Comparison of ENCODE assay signal across 13 cellular contexts in genomic region chrX:49059209-49060191, GRCh38. TPM values are rescaled to one million over a fixed set of nuclear protein-coding genes. Genes with fewer than 3 reads are reported as not detected.
A peak's percentile ranks its signal among the peaks of the same experiment; 100 is the strongest.
DNase-seq lines count a peak whose midpoint lies in the region; ATAC-seq and TF ChIP-seq lines count a peak whose summit lies in the region.
"Had no signal": no experiment of that assay in that cellular context is flagged by ENCODE, and none has a peak within 500 bp of the region (broad histone marks: within the 10 kb centered on the region; RNA-seq: fewer than 3 reads in every experiment).

No MANE protein-coding gene starts in this region.

- H3K4me1 ChIP-seq in HUES48 (ENCODE audit: control insufficient read depth, insufficient read depth, low read length) (no peaks in the 10 kb centered on the region), osteoblast (ENCODE audit: insufficient read depth, low read length) (no peaks in the 10 kb centered on the region)

- H3K9me3 ChIP-seq in HUES48 (ENCODE audit: control insufficient read depth, insufficient read depth, low read length) = peaks cover 37% of the 10 kb centered on the region
- no peaks in the 10 kb centered on the region for H3K9me3 ChIP-seq in osteoblast (ENCODE audit: low read depth, low read length)
- H3K9me3 ChIP-seq: BLaER1, thoracic aorta had no signal

- H3K4me3 Mint-ChIP-seq in activated T-cell treated with anti-CD3 and anti-CD28 coated beads, Interleukin-2, amount 50 U/mL, for 4 hours = no peak overlapping the region
- H3K4me3 Mint-ChIP-seq: naive B cell had no signal

- peaks cover 6% of the 10 kb centered on the region; the same call in 1 of the 2 replicates for H3K36me3 ChIP-seq in HUES48 (ENCODE audit: control insufficient read depth, insufficient read depth, low read length)
- H3K36me3 ChIP-seq in osteoblast (ENCODE audit: insufficient read depth, low read length) = no peaks in the 10 kb centered on the region
- H3K36me3 ChIP-seq: thoracic aorta had no signal

- H4K20me1 ChIP-seq in osteoblast (ENCODE audit: insufficient read depth, low read length) = no peaks in the 10 kb centered on the region

- DNase-seq in epithelial cell of proximal tubule (ENCODE audit: low read depth) = no peak
- DNase-seq in osteoblast (ENCODE audit: insufficient read length, low spot score, missing footprints) = peak; percentile 73
- no peak for DNase-seq in activated T-cell treated with anti-CD3 and anti-CD28 coated beads, Interleukin-2, amount 50 U/mL, for 4 hours
- no peak for DNase-seq in NCI-H524 treated with DMSO at 0.1 percent for 48 hours (lab: John Stamatoyannopoulos, UW)
- DNase-seq: foreskin fibroblast; IMR-90; naive B cell; NCI-H345; stimulated activated CD4-positive, alpha-beta T cell treated with anti-CD3 and anti-CD28 coated beads, Interleukin-2, amount 100 ng/mL, for 48 hours had no signal

- H3K36me3 Mint-ChIP-seq in activated T-cell treated with anti-CD3 and anti-CD28 coated beads, Interleukin-2, amount 50 U/mL, for 4 hours (ENCODE audit: insufficient read depth) = no peaks in the 10 kb centered on the region
- H3K36me3 Mint-ChIP-seq: naive B cell had no signal

- no peak for TF ChIP-seq CTCF in epithelial cell of proximal tubule (conservative IDR thresholded peaks at IDR 0.05; ENCODE audit: low read depth, low read length)
- no peak for TF ChIP-seq CTCF in osteoblast (IDR thresholded peaks at IDR 0.05; ENCODE audit: extremely low read depth, low read depth, low read length)

- no peak overlapping the region for H3K4me2 ChIP-seq in osteoblast (ENCODE audit: insufficient read depth, low read length)
- H3K4me2 ChIP-seq: BLaER1 had no signal

- no peaks in the 10 kb centered on the region for H3K27me3 Mint-ChIP-seq in activated T-cell treated with anti-CD3 and anti-CD28 coated beads, Interleukin-2, amount 50 U/mL, for 4 hours (ENCODE audit: low read depth)
- H3K27me3 Mint-ChIP-seq: naive B cell had no signal

- H3K79me2 ChIP-seq in osteoblast (ENCODE audit: insufficient read depth, low read length) = no peaks in the 10 kb centered on the region

- peak overlapping the region; percentile 60 for H3K4me3 ChIP-seq in HUES48 (ENCODE audit: low read depth, low read length)
- H3K4me3 ChIP-seq in epithelial cell of proximal tubule (ENCODE audit: low read depth, low read length) = peak overlapping the region; percentile 73
- no peak overlapping the region for H3K4me3 ChIP-seq in osteoblast (ENCODE audit: insufficient read depth, low read length)
- H3K4me3 ChIP-seq: BLaER1, thoracic aorta had no signal

- H3K27me3 ChIP-seq in HUES48 (ENCODE audit: control insufficient read depth, insufficient read depth, low read length) (no peaks in the 10 kb centered on the region), osteoblast (ENCODE audit: insufficient read depth, low read length) (no peaks in the 10 kb centered on the region)

- H3K9ac ChIP-seq in HUES48 (ENCODE audit: low read depth, low read length) = no peak overlapping the region
- H3K9ac ChIP-seq: BLaER1 had no signal

- peak overlapping the region; percentile 65 for H3K27ac ChIP-seq in HUES48 (ENCODE audit: low read depth, low read length)
- no peak overlapping the region for H3K27ac ChIP-seq in osteoblast (ENCODE audit: low read depth, low read length)
- H3K27ac ChIP-seq: BLaER1, thoracic aorta had no signal

- no peak overlapping the region for H2AFZ ChIP-seq in osteoblast (ENCODE audit: low read length)

- H3K9me3 Mint-ChIP-seq in activated T-cell treated with anti-CD3 and anti-CD28 coated beads, Interleukin-2, amount 50 U/mL, for 4 hours = no peaks in the 10 kb centered on the region

- no peak for ATAC-seq in activated T-cell treated with anti-CD3 and anti-CD28 coated beads, Interleukin-2, amount 50 U/mL, for 4 hours
- ATAC-seq in HG03460 (IDR thresholded peaks at IDR 0.05; ENCODE audit: unreplicated experiment) = no peak

- peaks cover 10% of the 10 kb centered on the region for H3K4me1 Mint-ChIP-seq in activated T-cell treated with anti-CD3 and anti-CD28 coated beads, Interleukin-2, amount 50 U/mL, for 4 hours (ENCODE audit: low read depth)

RNA-seq across cellular contexts. Expression of gene CCDC120, which starts 0.7 kb away (rescaled TPM):
- total RNA-seq in epithelial cell of proximal tubule (4.0 and 4.5 TPM in 2 replicates), osteoblast (1.1 and 1.2 TPM in 2 replicates)
- total RNA-seq in activated T-cell treated with anti-CD3 and anti-CD28 coated beads, Interleukin-2, amount 50 U/mL, for 4 hours = 1 to 10 TPM; 3.3 to 4.2 (median 4.0) TPM

RNA-seq across cellular contexts. Expression of gene PRAF2, which starts 14.3 kb away (rescaled TPM):
- total RNA-seq in epithelial cell of proximal tubule (13.5 and 16.7 TPM in 2 replicates), osteoblast (12.3 and 15.6 TPM in 2 replicates)
- 10 to 100 TPM; 10.5 to 12.7 (median 11.4) TPM for total RNA-seq in activated T-cell treated with anti-CD3 and anti-CD28 coated beads, Interleukin-2, amount 50 U/mL, for 4 hours

RNA-seq across cellular contexts. Expression of gene TFE3, which starts 16.3 kb away (rescaled TPM):
- total RNA-seq in epithelial cell of proximal tubule (51.8 and 63.7 TPM in 2 replicates), osteoblast (36.2 and 46.7 TPM in 2 replicates)
- 10 to 100 TPM; 22.8 to 28.8 (median 23.4) TPM for total RNA-seq in activated T-cell treated with anti-CD3 and anti-CD28 coated beads, Interleukin-2, amount 50 U/mL, for 4 hours

RNA-seq across cellular contexts. Expression of gene WDR45, which starts 20.2 kb away (rescaled TPM):
- total RNA-seq in epithelial cell of proximal tubule = 32.5 and 43.7 TPM in 2 replicates
- 86.5 and 97.5 TPM in 2 replicates for total RNA-seq in osteoblast
- total RNA-seq in activated T-cell treated with anti-CD3 and anti-CD28 coated beads, Interleukin-2, amount 50 U/mL, for 4 hours = 10 to 100 TPM; 31.0 to 37.9 (median 36.5) TPM

RNA-seq across cellular contexts. Expression of gene GRIPAP1, which starts 57.4 kb away (rescaled TPM):
- total RNA-seq in epithelial cell of proximal tubule (15.8 and 24.6 TPM in 2 replicates), osteoblast (14.4 and 15.6 TPM in 2 replicates)
- total RNA-seq in activated T-cell treated with anti-CD3 and anti-CD28 coated beads, Interleukin-2, amount 50 U/mL, for 4 hours = 10 to 100 TPM; 42.2 to 58.1 (median 44.1) TPM
